ENCODE assay signal across 9 cellular contexts in genomic region chr2:118345465-118345864, GRCh38.
"Had no signal": no experiment of that assay in that cellular context is flagged by ENCODE, and none has a peak within 500 bp of the region (broad histone marks: within the 10 kb centered on the region; RNA-seq: fewer than 3 reads in every experiment).

No MANE protein-coding gene starts in this region.

- H3K27ac Mint-ChIP-seq: IgD-negative memory B cell had no signal

- H3K9me3 ChIP-seq: HAP-1 had no signal

- H3K4me1 Mint-ChIP-seq: IgD-negative memory B cell had no signal

- H3K36me3 ChIP-seq: HAP-1 had no signal

- H3K9ac ChIP-seq: KMS-11 had no signal

- H3K4me3 Mint-ChIP-seq: IgD-negative memory B cell had no signal

- H3K36me3 Mint-ChIP-seq: IgD-negative memory B cell had no signal

- ATAC-seq: HCT116, HepG2 had no signal

- H3K27ac ChIP-seq: HL-60, KMS-11 had no signal

- DNase-seq: GOT3, KBM-7 had no signal

- H3K4me2 ChIP-seq: KMS-11 had no signal

- H3K4me3 ChIP-seq: HAP-1 had no signal

- FAIRE-seq: H54, HepG2 had no signal

- H3K27me3 Mint-ChIP-seq: IgD-negative memory B cell had no signal

- H3K4me1 ChIP-seq: HAP-1 had no signal
